9 cellular contexts compared by ENCODE assay signal in genomic region chr13:31209172-31209818, GRCh38. TPM values are rescaled to one million over a fixed set of nuclear protein-coding genes. Genes with fewer than 3 reads are reported as not detected.
A peak's percentile ranks its signal among the peaks of the same experiment; 100 is the strongest.
DNase-seq lines count a peak whose midpoint lies in the region; ATAC-seq and TF ChIP-seq lines count a peak whose summit lies in the region.
"Had no signal": no experiment of that assay in that cellular context is flagged by ENCODE, and none has a peak within 500 bp of the region (broad histone marks: within the 10 kb centered on the region; RNA-seq: fewer than 3 reads in every experiment).

No MANE protein-coding gene starts in this region.

- TF ChIP-seq CTCF in BE2C (IDR thresholded peaks at IDR 0.05; ENCODE audit: low read depth, low read length), result peak; percentile 28
- TF ChIP-seq CTCF in cardiac fibroblast (IDR thresholded peaks at IDR 0.05; ENCODE audit: low read depth, low read length), result no peak
- no peak for TF ChIP-seq CTCF in left lung (IDR thresholded peaks at IDR 0.05)

- H3K4me1 Mint-ChIP-seq in activated CD4-positive, alpha-beta memory T cell treated with anti-CD3 and anti-CD28 coated beads for 36 hours (ENCODE audit: low read depth), result peaks cover 16% of the 10 kb centered on the region

- H3K4me3 ChIP-seq in BE2C (ENCODE audit: low read depth, low read length) (peak overlapping the region; percentile 45), cardiac fibroblast (replicated peaks in 1 of 2; ENCODE audit: low read depth in 2 of 2, low read length in 2 of 2) (no peak overlapping the region), left lung (no peak overlapping the region)

- H3K27me3 Mint-ChIP-seq in activated CD4-positive, alpha-beta memory T cell treated with anti-CD3 and anti-CD28 coated beads for 36 hours, result no peaks in the 10 kb centered on the region

- CTCF ChIA-PET in activated CD4-positive, alpha-beta memory T cell treated with anti-CD3 and anti-CD28 coated beads for 36 hours (lab: Charles Lee), result interaction anchor here (0.6 to 1.1 kb wide), 2 partner anchors 8 to 552 kb away, joined by 3 to 4 read pairs; no protein-coding TSS in a partner anchor

- no peak overlapping the region for H3K4me3 Mint-ChIP-seq in activated CD4-positive, alpha-beta memory T cell treated with anti-CD3 and anti-CD28 coated beads for 36 hours

- intact Hi-C loops in left lung (cut with DNase I), result no loop called here
- intact Hi-C loops in activated CD4-positive, alpha-beta memory T cell treated with anti-CD3 and anti-CD28 coated beads for 36 hours (cut with micrococcal nuclease), result loop anchor here (10.0 kb wide), 1 partner anchor 1614 kb away; the partner anchor contains the start of gene SLC7A1

- H3K4me1 ChIP-seq in BE2C (peaks cover 20% of the 10 kb centered on the region), left lung (peaks cover 3 to 26% of the 10 kb centered on the region in 2 donors)

- H3K36me3 ChIP-seq in BE2C (no peaks in the 10 kb centered on the region), left lung (no peaks in the 10 kb centered on the region)

- no peaks in the 10 kb centered on the region for H3K36me3 Mint-ChIP-seq in activated CD4-positive, alpha-beta memory T cell treated with anti-CD3 and anti-CD28 coated beads for 36 hours

- peak; percentile 88 for DNase-seq in BE2C
- peak; percentile 60 for DNase-seq in NCI-H2029 (lab: John Stamatoyannopoulos, UW)
- DNase-seq in cardiac fibroblast (ENCODE audit: low read depth in 2 of 2), result peak; percentile 48 to 78
- DNase-seq in left lung, result no peak
- DNase-seq in stimulated activated CD8-positive, alpha-beta memory T cell treated with anti-CD3 and anti-CD28 coated beads, Interleukin-4, amount 100 ng/mL, for 48 hours, result no peak
- DNase-seq in activated CD4-positive, alpha-beta memory T cell treated with anti-CD3 and anti-CD28 coated beads for 36 hours, result no peak

- no peaks in the 10 kb centered on the region for H3K9me3 Mint-ChIP-seq in activated CD4-positive, alpha-beta memory T cell treated with anti-CD3 and anti-CD28 coated beads for 36 hours

- ATAC-seq in left lung, result peak; percentile 53
- no peak for ATAC-seq in HG03025 (IDR thresholded peaks at IDR 0.05; ENCODE audit: low FRiP score, unreplicated experiment)
- no peak for ATAC-seq in HG02973 (IDR thresholded peaks at IDR 0.05; ENCODE audit: unreplicated experiment)

- H3K27me3 ChIP-seq in BE2C (no peaks in the 10 kb centered on the region), left lung (no peaks in the 10 kb centered on the region)

- POLR2A ChIA-PET in activated CD4-positive, alpha-beta memory T cell treated with anti-CD3 and anti-CD28 coated beads for 36 hours (lab: Charles Lee), result no interaction called here

- no peaks in the 10 kb centered on the region for H3K9me3 ChIP-seq in BE2C
- no peaks in the 10 kb centered on the region for H3K9me3 ChIP-seq in left lung

- no peak overlapping the region for H3K27ac ChIP-seq in left lung
- H3K27ac ChIP-seq: VCaP had no signal

- no peak overlapping the region for H3K27ac Mint-ChIP-seq in activated CD4-positive, alpha-beta memory T cell treated with anti-CD3 and anti-CD28 coated beads for 36 hours

RNA-seq across cellular contexts. Expression of gene B3GLCT, which starts 9.5 kb away (rescaled TPM):
- 1.1 TPM for polyA plus RNA-seq in BE2C (2012; ENCODE audit: insufficient read depth, insufficient read length, low read depth)
- 1 to 10 TPM; 6.5 to 6.9 TPM for total RNA-seq in left lung
- total RNA-seq in activated CD4-positive, alpha-beta memory T cell treated with anti-CD3 and anti-CD28 coated beads for 36 hours, result 1 to 10 TPM; 2.6 to 2.8 TPM

RNA-seq across cellular contexts. Expression of gene HSPH1, which starts 47.6 kb away (rescaled TPM):
- 108 TPM for polyA plus RNA-seq in BE2C (2012; ENCODE audit: insufficient read depth, insufficient read length, low read depth)
- 100 to 1,000 TPM in 1 of 2 donors, 10 to 100 TPM in 1; 92.7 to 122 TPM for total RNA-seq in left lung
- 100 to 1,000 TPM; 214 to 221 TPM for total RNA-seq in activated CD4-positive, alpha-beta memory T cell treated with anti-CD3 and anti-CD28 coated beads for 36 hours

Comparison
In these comparisons a context has a peak if more than half of its experiments do, and no peak if none do; other contexts are left out.
1. DNase-seq: peak in BE2C (single experiment), NCI-H2029 (single experiment) and cardiac fibroblast (2 of 2); none in left lung (0 of 2), stimulated activated CD8-positive, alpha-beta memory T cell treated with anti-CD3 and anti-CD28 coated beads, Interleukin-4, amount 100 ng/mL, for 48 hours (single experiment) and activated CD4-positive, alpha-beta memory T cell treated with anti-CD3 and anti-CD28 coated beads for 36 hours (single experiment).